In genomic region chr6:100078509-100078908, GRCh38 we compare ENCODE assay signal across 8 cellular contexts.
DNase-seq lines count a peak whose midpoint lies in the region; ATAC-seq and TF ChIP-seq lines count a peak whose summit lies in the region.

No MANE protein-coding gene starts in this region.

- no peak overlapping the region for H2AFZ ChIP-seq in OCI-LY7 (ENCODE audit: low read length)

- POLR2A ChIA-PET in AG04449 (lab: Yijun Ruan, JAX) = no interaction called here
- POLR2A ChIA-PET in OCI-LY7 (lab: Charles Lee) = no interaction called here

- H3K9me3 ChIP-seq in OCI-LY7 (ENCODE audit: low read length) = no peaks in the 10 kb centered on the region

- no peaks in the 10 kb centered on the region for H3K27me3 Mint-ChIP-seq in glutamatergic neuron (ENCODE audit: unreplicated experiment)

- no peaks in the 10 kb centered on the region for H3K4me1 ChIP-seq in OCI-LY7 (ENCODE audit: insufficient read depth, low read length, poor library complexity, severe bottlenecking)

- H3K27ac ChIP-seq in OCI-LY7 (ENCODE audit: low read depth, low read length, poor library complexity, severe bottlenecking) = no peak overlapping the region

- no peaks in the 10 kb centered on the region for H3K79me2 ChIP-seq in OCI-LY7 (ENCODE audit: insufficient read depth, low read depth, low read length)

- no peaks in the 10 kb centered on the region for H3K36me3 ChIP-seq in OCI-LY7 (ENCODE audit: insufficient read depth, low read length)

- BruUV-seq in OCI-LY7 (replicated peaks; lab: Mats Ljungman, UMichigan) = no TSS peak

- no peaks in the 10 kb centered on the region for H3K36me3 Mint-ChIP-seq in glutamatergic neuron (ENCODE audit: unreplicated experiment)

- no peaks in the 10 kb centered on the region for H3K4me1 Mint-ChIP-seq in glutamatergic neuron (ENCODE audit: low read depth, unreplicated experiment)

- no peak overlapping the region for H3K4me3 ChIP-seq in AG04449 (ENCODE audit: low read depth, low read length)
- no peak overlapping the region for H3K4me3 ChIP-seq in OCI-LY7 (ENCODE audit: low read depth, low read length, poor library complexity, severe bottlenecking)

- no peak for DNase-seq in AG04449 (ENCODE audit: low read depth, low spot score)
- peak; percentile 2 for DNase-seq in OCI-LY7 (ENCODE audit: low spot score)
- peak; percentile 29 for DNase-seq in globus pallidus (ENCODE audit: low spot score)
- no peak for DNase-seq in glutamatergic neuron
- no peak for DNase-seq in activated CD4-positive, CD25-positive, alpha-beta regulatory T cell (lab: John Stamatoyannopoulos, UW)
- DNase-seq in NCI-H510A treated with DMSO at 0.1 percent for 48 hours (lab: John Stamatoyannopoulos, UW) = no peak
- no peak for DNase-seq in NCI-H1436 treated with DMSO at 0.1 percent for 48 hours (lab: John Stamatoyannopoulos, UW)

- H3K9me3 Mint-ChIP-seq in glutamatergic neuron (ENCODE audit: unreplicated experiment) = no peaks in the 10 kb centered on the region

- H3K9me2 ChIP-seq in OCI-LY7 (ENCODE audit: insufficient read depth, low read length) = no peaks in the 10 kb centered on the region

- no peak overlapping the region for H3K4me2 ChIP-seq in OCI-LY7 (ENCODE audit: low read length)

- no peaks in the 10 kb centered on the region for H4K20me1 ChIP-seq in OCI-LY7 (ENCODE audit: insufficient read depth, low read length)

- no peak overlapping the region for H3K4me3 Mint-ChIP-seq in glutamatergic neuron (ENCODE audit: unreplicated experiment)

- CTCF ChIA-PET in AG04449 (lab: Yijun Ruan, JAX) (interaction anchor here (0.8 to 3.8 kb wide), 4 partner anchors 9 to 77 kb away, joined by 4 to 31 read pairs (median 4); no protein-coding TSS in a partner anchor), OCI-LY7 (lab: Charles Lee; ENCODE audit: unreplicated experiment) (no interaction called here)

- peak; percentile 43 for TF ChIP-seq CTCF in AG04449 (IDR thresholded peaks at IDR 0.05; ENCODE audit: insufficient read depth, low read length, missing control alignments)
- TF ChIP-seq CTCF in OCI-LY7 (conservative IDR thresholded peaks at IDR 0.05; ENCODE audit: low read length) = peak; percentile 57; the same call in 1 of the 2 replicates
- no peak for TF ChIP-seq CTCF in glutamatergic neuron (IDR thresholded peaks at IDR 0.05; ENCODE audit: partially characterized antibody, unreplicated experiment)

- intact Hi-C loops in OCI-LY7 (cut with micrococcal nuclease; ENCODE audit: unreplicated experiment) = no loop called here

- peak; percentile 58 for ATAC-seq in GM19025 (IDR thresholded peaks at IDR 0.05; ENCODE audit: low read depth, unreplicated experiment)

- H3K27ac Mint-ChIP-seq in glutamatergic neuron (ENCODE audit: unreplicated experiment) = no peak overlapping the region

Comparison
In these comparisons a context has a peak if more than half of its experiments do, and no peak if none do; other contexts are left out.
1. DNase-seq: peak in OCI-LY7 (single experiment) and globus pallidus (single experiment); none in AG04449 (single experiment), glutamatergic neuron (single experiment), activated CD4-positive, CD25-positive, alpha-beta regulatory T cell (0 of 4), NCI-H510A treated with DMSO at 0.1 percent for 48 hours (single experiment) and NCI-H1436 treated with DMSO at 0.1 percent for 48 hours (single experiment).